1 cellular context compared by ENCODE assay signal in genomic region chr1:155164625-155165024, GRCh38. TPM values are rescaled to one million over a fixed set of nuclear protein-coding genes. Genes with fewer than 3 reads are reported as not detected.
"Had no signal": no experiment of that assay in that cellular context is flagged by ENCODE, and none has a peak within 500 bp of the region (broad histone marks: within the 10 kb centered on the region; RNA-seq: fewer than 3 reads in every experiment).

No MANE protein-coding gene starts in this region.

RNA-seq across cellular contexts. Expression of gene EFNA1, which starts 36.9 kb away (rescaled TPM):
- total RNA-seq: natural killer cell treated with Interleukin-12 subunit alpha and Interleukin-12 subunit beta and Interleukin-15 and Interleukin-18, amount 100 ng/mL, for 72 hours had no signal
